Comparison of ENCODE assay signal across 8 cellular contexts in genomic region chr3:122074621-122075265, GRCh38. TPM values are rescaled to one million over a fixed set of nuclear protein-coding genes. Genes with fewer than 3 reads are reported as not detected.
DNase-seq lines count a peak whose midpoint lies in the region; ATAC-seq and TF ChIP-seq lines count a peak whose summit lies in the region.

No MANE protein-coding gene starts in this region.

- H3K4me3 Mint-ChIP-seq in T-helper 2 cell treated with Interferon-gamma antibody and Interleukin-4, amounts not matched to agents 5 μg/mL and 100 μg/mL, for 36 hours: peak overlapping the region; percentile 87
- H3K4me3 Mint-ChIP-seq in stimulated activated naive CD8-positive, alpha-beta T cell treated with anti-CD3 and anti-CD28 coated beads, Interleukin-15, Interleukin-2, amounts not matched to agents 100 ng/mL and 50 ng/mL, for 24 hours: peak overlapping the region; percentile 39
- no peak overlapping the region for H3K4me3 Mint-ChIP-seq in mesothelial cell of epicardium

- H3K27me3 Mint-ChIP-seq in T-helper 2 cell treated with Interferon-gamma antibody and Interleukin-4, amounts not matched to agents 5 μg/mL and 100 μg/mL, for 36 hours (ENCODE audit: low read depth): no peaks in the 10 kb centered on the region
- peaks cover 32% of the 10 kb centered on the region for H3K27me3 Mint-ChIP-seq in stimulated activated naive CD8-positive, alpha-beta T cell treated with anti-CD3 and anti-CD28 coated beads, Interleukin-15, Interleukin-2, amounts not matched to agents 100 ng/mL and 50 ng/mL, for 24 hours
- H3K27me3 Mint-ChIP-seq in mesothelial cell of epicardium (ENCODE audit: low read depth): peaks cover 5% of the 10 kb centered on the region

- ATAC-seq in HG03039 (IDR thresholded peaks at IDR 0.05; ENCODE audit: unreplicated experiment): peak; percentile 48

- no peak for TF ChIP-seq CTCF in mesothelial cell of epicardium (IDR thresholded peaks at IDR 0.05; ENCODE audit: unreplicated experiment)

- peaks cover 8% of the 10 kb centered on the region for H3K9me3 Mint-ChIP-seq in T-helper 2 cell treated with Interferon-gamma antibody and Interleukin-4, amounts not matched to agents 5 μg/mL and 100 μg/mL, for 36 hours
- H3K9me3 Mint-ChIP-seq in stimulated activated naive CD8-positive, alpha-beta T cell treated with anti-CD3 and anti-CD28 coated beads, Interleukin-15, Interleukin-2, amounts not matched to agents 100 ng/mL and 50 ng/mL, for 24 hours: no peaks in the 10 kb centered on the region
- H3K9me3 Mint-ChIP-seq in mesothelial cell of epicardium: peaks cover 9% of the 10 kb centered on the region

- H3K4me1 Mint-ChIP-seq in T-helper 2 cell treated with Interferon-gamma antibody and Interleukin-4, amounts not matched to agents 5 μg/mL and 100 μg/mL, for 36 hours (ENCODE audit: low read depth): peaks cover 61% of the 10 kb centered on the region
- H3K4me1 Mint-ChIP-seq in stimulated activated naive CD8-positive, alpha-beta T cell treated with anti-CD3 and anti-CD28 coated beads, Interleukin-15, Interleukin-2, amounts not matched to agents 100 ng/mL and 50 ng/mL, for 24 hours (ENCODE audit: low read depth): peaks cover 30% of the 10 kb centered on the region
- no peaks in the 10 kb centered on the region for H3K4me1 Mint-ChIP-seq in mesothelial cell of epicardium

- H3K36me3 Mint-ChIP-seq in T-helper 2 cell treated with Interferon-gamma antibody and Interleukin-4, amounts not matched to agents 5 μg/mL and 100 μg/mL, for 36 hours (ENCODE audit: low read depth): peaks cover 19% of the 10 kb centered on the region
- H3K36me3 Mint-ChIP-seq in stimulated activated naive CD8-positive, alpha-beta T cell treated with anti-CD3 and anti-CD28 coated beads, Interleukin-15, Interleukin-2, amounts not matched to agents 100 ng/mL and 50 ng/mL, for 24 hours (ENCODE audit: low read depth): no peaks in the 10 kb centered on the region
- no peaks in the 10 kb centered on the region for H3K36me3 Mint-ChIP-seq in mesothelial cell of epicardium

- H3K27ac Mint-ChIP-seq in T-helper 2 cell treated with Interferon-gamma antibody and Interleukin-4, amounts not matched to agents 5 μg/mL and 100 μg/mL, for 36 hours: peak overlapping the region; percentile 97
- peak overlapping the region; percentile 61 for H3K27ac Mint-ChIP-seq in stimulated activated naive CD8-positive, alpha-beta T cell treated with anti-CD3 and anti-CD28 coated beads, Interleukin-15, Interleukin-2, amounts not matched to agents 100 ng/mL and 50 ng/mL, for 24 hours
- H3K27ac Mint-ChIP-seq in mesothelial cell of epicardium: no peak overlapping the region

- DNase-seq in SIG-M5 treated with dmso at 0.1 percent for 504 hours (lab: John Stamatoyannopoulos, UW; ENCODE audit: unreplicated experiment) (peak; percentile 69), SIG-M5 (lab: John Stamatoyannopoulos, UW) (no peak), mesothelial cell of epicardium (ENCODE audit: low spot score in 2 of 2, unreplicated experiment in 2 of 2) (no peak), glomerular visceral epithelial cell (ENCODE audit: extremely low spot score) (no peak)
- peak; percentile 74 for DNase-seq in T-helper 2 cell treated with Interferon-gamma antibody and Interleukin-4, amounts not matched to agents 5 μg/mL and 100 μg/mL, for 36 hours (ENCODE audit: low spot score)
- no peak for DNase-seq in stimulated activated naive CD4-positive, alpha-beta T cell treated with Interleukin-2 at 50 U/mL for 16 hours (lab: John Stamatoyannopoulos, UW)

RNA-seq across cellular contexts. Expression of gene CD86, which starts 19.6 kb away (rescaled TPM):
- 0.33 to 0.47 TPM (median 0.34 TPM) in 3 replicates for total RNA-seq in mesothelial cell of epicardium

RNA-seq across cellular contexts. Expression of gene ILDR1, which starts 52.7 kb away (rescaled TPM):
- 3.4 to 4.1 TPM (median 4.1 TPM) in 3 replicates for total RNA-seq in mesothelial cell of epicardium

Comparison
In these comparisons a context has a peak if more than half of its experiments do, and no peak if none do; other contexts are left out.
1. DNase-seq: peak in SIG-M5 treated with dmso at 0.1 percent for 504 hours (single experiment) and T-helper 2 cell treated with Interferon-gamma antibody and Interleukin-4, amounts not matched to agents 5 μg/mL and 100 μg/mL, for 36 hours (single experiment); none in SIG-M5 (single experiment), stimulated activated naive CD4-positive, alpha-beta T cell treated with Interleukin-2 at 50 U/mL for 16 hours (single experiment), mesothelial cell of epicardium (0 of 2) and glomerular visceral epithelial cell (single experiment).